Comparison of ENCODE assay signal across 1 cellular context in the genomic region with DNA sequence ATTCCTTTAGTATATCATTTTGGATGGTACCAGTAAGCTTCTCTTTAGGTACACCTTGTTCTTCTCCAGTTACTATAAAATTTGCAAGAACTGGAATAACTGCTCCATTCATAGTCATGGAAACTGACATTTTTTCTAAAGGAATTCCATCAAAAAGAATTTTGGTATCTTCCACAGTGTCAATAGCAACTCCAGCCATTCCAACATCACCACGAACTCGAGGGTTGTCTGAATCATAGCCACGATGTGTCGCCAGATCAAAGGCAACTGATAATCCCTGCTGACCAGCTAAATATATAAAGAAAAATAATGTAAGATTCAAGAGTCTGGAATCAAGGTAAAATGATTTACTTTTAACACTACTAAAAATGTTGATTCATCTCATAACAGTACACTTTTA.
TF ChIP-seq lines count a peak whose summit lies in the region.

No MANE protein-coding gene starts in this region.

TF ChIP-seq in H1, 55 proteins besides CTCF, POLR2A, EP300 and RAD21:
- TF ChIP-seq POLR2AphosphoS5 (IDR thresholded peaks at IDR 0.05; ENCODE audit: low read depth, low read length) (no peak), TAF1 (IDR thresholded peaks at IDR 0.05; ENCODE audit: low read depth, low read length) (no peak), RNF2 (IDR thresholded peaks at IDR 0.05; ENCODE audit: borderline replicate concordance, low read depth, low read length, missing control alignments, poor library complexity, severe bottlenecking) (no peak), JUN (IDR thresholded peaks at IDR 0.05; ENCODE audit: low read depth, low read length) (no peak)
